ENCODE assay signal across 24 cellular contexts in genomic region chr6:3722785-3723184, GRCh38. TPM values are rescaled to one million over a fixed set of nuclear protein-coding genes. Genes with fewer than 3 reads are reported as not detected.
A peak's percentile ranks its signal among the peaks of the same experiment; 100 is the strongest.
DNase-seq lines count a peak whose midpoint lies in the region; ATAC-seq and TF ChIP-seq lines count a peak whose summit lies in the region.
"Had no signal": no experiment of that assay in that cellular context is flagged by ENCODE, and none has a peak within 500 bp of the region (broad histone marks: within the 10 kb centered on the region; RNA-seq: fewer than 3 reads in every experiment).

No MANE protein-coding gene starts in this region.

- H3K27ac Mint-ChIP-seq in chondrocyte (ENCODE audit: unreplicated experiment), result peak overlapping the region; percentile 94
- peak overlapping the region; percentile 38 for H3K27ac Mint-ChIP-seq in mesothelial cell of epicardium
- H3K27ac Mint-ChIP-seq: effector memory CD8-positive, alpha-beta T cell had no signal

- peaks cover 81% of the 10 kb centered on the region for H3K4me1 Mint-ChIP-seq in chondrocyte (ENCODE audit: low read depth)
- peaks cover 41% of the 10 kb centered on the region for H3K4me1 Mint-ChIP-seq in mesothelial cell of epicardium

- intact Hi-C loops in stomach (cut with DNase I; ENCODE audit: low total_unique reads), result no loop called here

- no peaks in the 10 kb centered on the region for H3K27me3 ChIP-seq in thoracic aorta (replicated peaks; ENCODE audit: insufficient read depth)
- H3K27me3 ChIP-seq in stomach, result no peaks in the 10 kb centered on the region
- H3K27me3 ChIP-seq: esophagus squamous epithelium, transverse colon had no signal

- H3K4me3 ChIP-seq in thoracic aorta (no peak overlapping the region), stomach (no peak overlapping the region)
- H3K4me3 ChIP-seq: esophagus squamous epithelium, K562, transverse colon had no signal

- H3K36me3 ChIP-seq in thoracic aorta (peaks cover 58% of the 10 kb centered on the region), stomach (peaks cover 32 to 70% (median 65%) of the 10 kb centered on the region in 4 donors)
- H3K36me3 ChIP-seq: transverse colon had no signal

- no peak for TF ChIP-seq POLR2A in stomach (IDR thresholded peaks at IDR 0.05)

- ATAC-seq in thoracic aorta (ENCODE audit: insufficient number of reproducible peaks, low FRiP score, low read depth), result no peak
- ATAC-seq: effector memory CD8-positive, alpha-beta T cell; K562; Panc1; stimulated activated naive CD8-positive, alpha-beta T cell treated with anti-CD3 and anti-CD28 coated beads, Interleukin-15, Interleukin-2, amounts not matched to agents 100 U/mL and 50 U/mL, for 24 hours had no signal

- peak; percentile 50 for DNase-seq in NCI-H146 (lab: John Stamatoyannopoulos, UW)
- no peak for DNase-seq in NCI-H146 treated with DMSO at 0.1 percent for 48 hours (lab: John Stamatoyannopoulos, UW; ENCODE audit: unreplicated experiment)
- no peak for DNase-seq in chondrocyte (ENCODE audit: low spot score)
- DNase-seq in mesothelial cell of epicardium (ENCODE audit: low spot score in 2 of 2, unreplicated experiment in 2 of 2), result no peak
- no peak for DNase-seq in thoracic aorta (ENCODE audit: low spot score)
- no peak for DNase-seq in stomach
- DNase-seq in HK-2 (ENCODE audit: unreplicated experiment), result no peak
- no peak for DNase-seq in NCI-H510A treated with DMSO at 0.1 percent for 48 hours (lab: John Stamatoyannopoulos, UW)
- DNase-seq: activated gamma-delta T cell; activated T-cell treated with anti-CD3 and anti-CD28 coated beads, Interleukin-2, amount 50 U/mL, for 1 hour; effector memory CD8-positive, alpha-beta T cell; esophagus squamous epithelium; NCI-H1417 treated with DMSO at 0.1 percent for 48 hours; NCI-H524; NK-92 treated with Interleukin-12 subunit alpha and Interleukin-12 subunit beta, amount 100 ng/mL, for 24 hours; occipital lobe; stimulated activated CD4-positive, alpha-beta T cell treated with anti-CD3 and anti-CD28 coated beads, Interleukin-12 subunit alpha, Interleukin-12 subunit beta, amount 100 ng/mL, for 4 hours; stimulated activated CD4-positive, alpha-beta T cell treated with anti-CD3 and anti-CD28 coated beads, Interleukin-4, amount 100 ng/mL, for 4 hours; stimulated activated naive CD8-positive, alpha-beta T cell treated with anti-CD3 and anti-CD28 coated beads, Interleukin-15, Interleukin-2, amounts not matched to agents 100 U/mL and 50 U/mL, for 24 hours; transverse colon had no signal

- H3K27me3 Mint-ChIP-seq in chondrocyte (ENCODE audit: low read depth) (no peaks in the 10 kb centered on the region), mesothelial cell of epicardium (ENCODE audit: low read depth) (no peaks in the 10 kb centered on the region)
- H3K27me3 Mint-ChIP-seq: CD4-positive, CD25-positive, alpha-beta regulatory T cell had no signal

- WGBS in stomach, 5 donors, result 66 to 77% (median 69%) methylated on average over 9 of the region's 9 CpGs

- no peaks in the 10 kb centered on the region for H3K9me3 ChIP-seq in thoracic aorta
- no peaks in the 10 kb centered on the region for H3K9me3 ChIP-seq in stomach
- H3K9me3 ChIP-seq: esophagus squamous epithelium, transverse colon had no signal

- TF ChIP-seq EP300 in stomach (IDR thresholded peaks at IDR 0.05), result no peak

- H3K4me3 Mint-ChIP-seq in chondrocyte (ENCODE audit: unreplicated experiment), result peak overlapping the region; percentile 31
- no peak overlapping the region for H3K4me3 Mint-ChIP-seq in mesothelial cell of epicardium
- H3K4me3 Mint-ChIP-seq: CD4-positive, CD25-positive, alpha-beta regulatory T cell; effector memory CD8-positive, alpha-beta T cell had no signal

- H3K4me1 ChIP-seq in thoracic aorta (ENCODE audit: control insufficient read depth in 1 of 2, low read depth in 2 of 2) (peaks cover 19 to 53% of the 10 kb centered on the region in 2 donors), stomach (peaks cover 3 to 39% (median 14%) of the 10 kb centered on the region in 4 donors)

- TF ChIP-seq CTCF in chondrocyte (IDR thresholded peaks at IDR 0.05) (no peak), mesothelial cell of epicardium (IDR thresholded peaks at IDR 0.05; ENCODE audit: unreplicated experiment) (no peak), thoracic aorta (IDR thresholded peaks at IDR 0.05) (no peak), stomach (IDR thresholded peaks at IDR 0.05) (no peak)

- H3K9me3 Mint-ChIP-seq in chondrocyte (ENCODE audit: low read depth), result no peaks in the 10 kb centered on the region
- no peaks in the 10 kb centered on the region for H3K9me3 Mint-ChIP-seq in mesothelial cell of epicardium
- H3K9me3 Mint-ChIP-seq: effector memory CD8-positive, alpha-beta T cell had no signal

- peak overlapping the region; percentile 46 to 64 for H3K27ac ChIP-seq in thoracic aorta
- peak overlapping the region in 2 of 5 donors; percentile 2 to 16 for H3K27ac ChIP-seq in stomach
- H3K27ac ChIP-seq: 22Rv1 had no signal

- peaks cover 42% of the 10 kb centered on the region for H3K36me3 Mint-ChIP-seq in chondrocyte (ENCODE audit: low read depth)
- H3K36me3 Mint-ChIP-seq in mesothelial cell of epicardium, result peaks cover 30% of the 10 kb centered on the region
- H3K36me3 Mint-ChIP-seq: CD4-positive, CD25-positive, alpha-beta regulatory T cell had no signal

RNA-seq across cellular contexts. Expression of gene PXDC1, which starts 28.7 kb away (rescaled TPM):
- total RNA-seq in chondrocyte (191 to 231 TPM (median 222 TPM) in 3 replicates), mesothelial cell of epicardium (33.1 to 34.5 TPM (median 33.8 TPM) in 3 replicates), thoracic aorta (100 to 1,000 TPM; 406 to 488 TPM), stomach (10 to 100 TPM in 4 of 5 donors, 1 to 10 TPM in 1; 1.2 to 90.1 (median 74.1) TPM)
- 10 to 100 TPM; 23.2 to 36.8 (median 29.0) TPM for polyA plus RNA-seq in stomach
- polyA plus RNA-seq: CD4-positive, CD25-positive, alpha-beta regulatory T cell had no signal
